ENCODE assay signal across 11 cellular contexts in the genomic region with DNA sequence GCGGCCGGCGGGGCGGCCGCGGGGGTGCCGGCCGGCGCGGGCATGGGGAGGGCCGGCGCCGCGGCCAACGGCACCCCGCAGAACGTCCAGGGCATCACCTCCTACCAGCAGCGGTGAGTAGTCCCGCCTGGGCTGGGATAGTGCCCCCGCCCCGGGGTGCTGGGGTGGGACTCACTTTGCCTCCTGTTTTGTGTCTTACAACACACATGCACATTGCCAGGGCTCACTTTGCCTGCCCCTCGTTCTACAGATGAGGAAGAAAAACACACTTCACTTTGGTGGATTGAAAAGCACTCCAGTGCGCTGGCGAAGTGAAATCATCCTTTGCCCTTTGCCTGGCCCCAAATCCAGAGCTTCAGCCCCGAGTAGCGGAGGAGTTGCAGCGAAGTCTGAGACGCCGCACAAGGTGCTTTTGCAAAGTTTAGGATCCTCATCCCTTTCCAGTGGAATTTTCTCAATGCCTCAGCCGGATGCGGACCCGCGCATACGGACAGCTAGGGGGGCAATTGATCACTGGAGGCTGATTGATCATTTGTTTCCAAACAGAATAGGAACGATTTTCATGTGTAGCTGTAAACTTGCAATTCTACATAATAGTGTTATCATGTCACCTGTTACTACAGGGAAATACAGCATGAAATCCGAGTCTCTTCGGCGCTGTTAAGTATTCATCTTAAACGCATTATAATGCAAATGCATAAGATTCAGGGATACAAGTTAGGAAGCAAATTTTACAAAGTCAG. TPM values are rescaled to one million over a fixed set of nuclear protein-coding genes. Genes with fewer than 3 reads are reported as not detected.
A peak's percentile ranks its signal among the peaks of the same experiment; 100 is the strongest.
DNase-seq lines count a peak whose midpoint lies in the region; ATAC-seq and TF ChIP-seq lines count a peak whose summit lies in the region.
"Had no signal": no experiment of that assay in that cellular context is flagged by ENCODE, and none has a peak within 500 bp of the region (broad histone marks: within the 10 kb centered on the region; RNA-seq: fewer than 3 reads in every experiment).

No MANE protein-coding gene starts in this region.

- WGBS in gastroesophageal sphincter (ENCODE audit: low coverage in 1 of 2), 2 donors = 17 to 21% methylated on average over 5 to 15 of the region's 39 CpGs

- ATAC-seq in gastroesophageal sphincter = no peak
- ATAC-seq in gastrocnemius medialis = no peak
- no peak for ATAC-seq in GM21381 (IDR thresholded peaks at IDR 0.05; ENCODE audit: unreplicated experiment)

- TF ChIP-seq CTCF in GM10266 (IDR thresholded peaks at IDR 0.05; ENCODE audit: control insufficient read depth, insufficient read depth, low read depth, missing control alignments) (no peak), gastroesophageal sphincter (IDR thresholded peaks at IDR 0.05) (no peak), gastrocnemius medialis (IDR thresholded peaks at IDR 0.05 in 4 of 5, conservative IDR thresholded peaks at IDR 0.05 in 1 of 5) (no peak)

- H3K36me3 ChIP-seq in gastroesophageal sphincter (no peaks in the 10 kb centered on the region), gastrocnemius medialis (no peaks in the 10 kb centered on the region)
- H3K36me3 ChIP-seq: thyroid gland had no signal

- in situ Hi-C loops in gastrocnemius medialis (cut with MboI; ENCODE audit: low sequenced_read_pairs in 4 of 4) = no loop called here

- intact Hi-C loops in gastrocnemius medialis (cut with DNase I; ENCODE audit: low total_unique reads) = loop anchor here (5.0 to 10.0 kb wide), 3 partner anchors 220 to 860 kb away; a partner anchor contains a TSS

- H3K4me1 ChIP-seq in gastroesophageal sphincter (peaks cover 0 to 55% (median 14%) of the 10 kb centered on the region in 3 donors), gastrocnemius medialis (peaks cover 15 to 20% of the 10 kb centered on the region in 2 donors)

- H3K4me3 ChIP-seq in gastroesophageal sphincter = peak overlapping the region; percentile 55 to 68
- peak overlapping the region; percentile 8 to 60 (median 50) for H3K4me3 ChIP-seq in gastrocnemius medialis
- H3K4me3 ChIP-seq: lung had no signal

- H3K9me3 ChIP-seq in gastroesophageal sphincter = no peaks in the 10 kb centered on the region
- H3K9me3 ChIP-seq in gastrocnemius medialis = no peaks in the 10 kb centered on the region
- H3K9me3 ChIP-seq: thyroid gland had no signal

- TF ChIP-seq EP300 in gastroesophageal sphincter (IDR thresholded peaks at IDR 0.05) = no peak

- H3K27me3 ChIP-seq in gastroesophageal sphincter = peaks cover 32% of the 10 kb centered on the region
- H3K27me3 ChIP-seq in gastrocnemius medialis = peaks cover 6 to 56% (median 12%) of the 10 kb centered on the region in 3 donors

- DNase-seq in GM10266 (ENCODE audit: extremely low spot score) = peak; percentile 32
- DNase-seq in NCI-H748 (lab: John Stamatoyannopoulos, UW; ENCODE audit: unreplicated experiment) = peak; percentile 51
- DNase-seq in gastrocnemius medialis = no peak
- DNase-seq in SKM-1 treated with dmso at 0.1 percent for 144 hours (lab: John Stamatoyannopoulos, UW; ENCODE audit: unreplicated experiment) = no peak
- DNase-seq in occipital lobe (lab: John Stamatoyannopoulos, UW) = no peak
- no peak for DNase-seq in COR-L47 (lab: John Stamatoyannopoulos, UW)
- DNase-seq: NK-92 treated with Interleukin-12 subunit alpha and Interleukin-12 subunit beta, amount 100 ng/mL, for 24 hours had no signal

- TF ChIP-seq POLR2A in gastroesophageal sphincter (IDR thresholded peaks at IDR 0.05) (no peak), gastrocnemius medialis (IDR thresholded peaks at IDR 0.05) (no peak)

- H3K27ac ChIP-seq in gastroesophageal sphincter (peak overlapping the region in 3 of 4 donors; percentile 64 to 71 (median 66)), gastrocnemius medialis (no peak overlapping the region)
- H3K27ac ChIP-seq: thyroid gland had no signal

RNA-seq across cellular contexts. Expression of a gene that starts 3.6 kb away (rescaled TPM):
- total RNA-seq in gastroesophageal sphincter (10 to 100 TPM in 1 of 4 donors, 1 to 10 TPM in 3; 1.9 to 10.6 (median 2.2) TPM), gastrocnemius medialis (under 1 TPM in 2 of 4 donors, not detected in 2; 0.82 to 1.00 TPM), occipital lobe (44.6 TPM)

Comparison
In these comparisons a context has a peak if more than half of its experiments do, and no peak if none do; other contexts are left out.
1. DNase-seq: peak in GM10266 (single experiment) and NCI-H748 (single experiment); none in gastrocnemius medialis (0 of 2), SKM-1 treated with dmso at 0.1 percent for 144 hours (single experiment), occipital lobe (single experiment) and COR-L47 (single experiment).
2. H3K27ac ChIP-seq: peak in gastroesophageal sphincter (3 of 4); none in gastrocnemius medialis (0 of 4).